ENCODE assay signal across 15 cellular contexts in the genomic region with DNA sequence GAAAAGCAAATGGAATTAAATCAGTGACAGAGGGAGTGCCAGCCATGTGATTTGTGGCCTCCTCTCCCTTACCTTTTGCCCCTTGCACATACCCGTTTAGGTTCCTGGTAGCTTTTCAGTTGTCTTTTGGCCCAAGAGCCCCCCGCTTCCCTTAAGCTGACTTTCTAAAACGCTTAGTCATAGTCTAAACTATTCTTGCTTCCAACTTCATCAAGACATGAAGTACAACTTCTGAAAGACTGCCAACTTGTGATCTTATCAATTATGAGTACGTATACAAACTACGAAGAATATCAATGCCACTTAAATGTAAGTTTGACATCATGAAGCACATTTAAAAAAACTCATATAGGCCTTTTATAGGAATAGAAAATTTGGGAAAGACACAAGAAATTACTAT.
DNase-seq lines count a peak whose midpoint lies in the region; ATAC-seq and TF ChIP-seq lines count a peak whose summit lies in the region.
"Had no signal": no experiment of that assay in that cellular context is flagged by ENCODE, and none has a peak within 500 bp of the region (broad histone marks: within the 10 kb centered on the region; RNA-seq: fewer than 3 reads in every experiment).

No MANE protein-coding gene starts in this region.

- peaks cover 13% of the 10 kb centered on the region for H3K36me3 Mint-ChIP-seq in activated naive CD8-positive, alpha-beta T cell

- no peaks in the 10 kb centered on the region for H3K9me3 Mint-ChIP-seq in activated naive CD8-positive, alpha-beta T cell (ENCODE audit: low read depth)
- H3K9me3 Mint-ChIP-seq: activated naive CD4-positive, alpha-beta T cell treated with anti-CD3 and anti-CD28 coated beads, Interleukin-2, amount 50 U/mL, for 72 hours had no signal

- peak overlapping the region; percentile 47 for H3K27ac ChIP-seq in 22Rv1
- H3K27ac ChIP-seq: BLaER1 treated with 17β-estradiol and CSF1 and Interleukin-3, amounts not matched to agents 10 nM and 100 nM; lower lobe of right lung had no signal

- H3K4me1 Mint-ChIP-seq in activated naive CD8-positive, alpha-beta T cell (ENCODE audit: low read depth), result peaks cover 28% of the 10 kb centered on the region

- DNase-seq in ELR (ENCODE audit: low read depth) (peak; percentile 56), fibroblast of villous mesenchyme (ENCODE audit: low read depth) (peak; percentile 79), NCI-H2171 (lab: John Stamatoyannopoulos, UW) (no peak), AG20443 (ENCODE audit: low spot score) (no peak)
- DNase-seq in effector CD4-positive, alpha-beta T cell, result no peak
- DNase-seq: activated CD4-positive, alpha-beta T cell treated with anti-CD3 and anti-CD28 coated beads, Interleukin-2, amount 50 U/mL, for 1 hour; KG1; lower lobe of right lung; NCI-H2107; stimulated activated CD8-positive, alpha-beta memory T cell treated with anti-CD3 and anti-CD28 coated beads, Interleukin-4, amount 100 ng/mL, for 48 hours had no signal

- no peaks in the 10 kb centered on the region for H3K27me3 Mint-ChIP-seq in activated naive CD8-positive, alpha-beta T cell

- no peak for TF ChIP-seq CTCF in 22Rv1 (IDR thresholded peaks at IDR 0.05)
- TF ChIP-seq CTCF in fibroblast of villous mesenchyme (IDR thresholded peaks at IDR 0.05; ENCODE audit: insufficient read depth, low read depth, low read length), result no peak

- ATAC-seq in HG03469 (IDR thresholded peaks at IDR 0.05; ENCODE audit: unreplicated experiment), result no peak
- ATAC-seq: activated naive CD4-positive, alpha-beta T cell treated with anti-CD3 and anti-CD28 coated beads, Interleukin-2, amount 50 U/mL, for 72 hours; lower lobe of right lung had no signal

- H3K4me3 ChIP-seq in fibroblast of villous mesenchyme (ENCODE audit: low read depth, low read length), result no peak overlapping the region
- H3K4me3 ChIP-seq: BLaER1 treated with 17β-estradiol and CSF1 and Interleukin-3, amounts not matched to agents 10 nM and 100 nM; lower lobe of right lung had no signal

- peak overlapping the region; percentile 67 for H3K27ac Mint-ChIP-seq in activated naive CD8-positive, alpha-beta T cell

- no peak overlapping the region for H3K4me3 Mint-ChIP-seq in activated naive CD8-positive, alpha-beta T cell

Comparison
In these comparisons a context has a peak if more than half of its experiments do, and no peak if none do; other contexts are left out.
1. DNase-seq: peak in ELR (single experiment) and fibroblast of villous mesenchyme (single experiment); none in effector CD4-positive, alpha-beta T cell (single experiment), NCI-H2171 (single experiment) and AG20443 (single experiment).